ENCODE assay signal across 25 cellular contexts in the genomic region with DNA sequence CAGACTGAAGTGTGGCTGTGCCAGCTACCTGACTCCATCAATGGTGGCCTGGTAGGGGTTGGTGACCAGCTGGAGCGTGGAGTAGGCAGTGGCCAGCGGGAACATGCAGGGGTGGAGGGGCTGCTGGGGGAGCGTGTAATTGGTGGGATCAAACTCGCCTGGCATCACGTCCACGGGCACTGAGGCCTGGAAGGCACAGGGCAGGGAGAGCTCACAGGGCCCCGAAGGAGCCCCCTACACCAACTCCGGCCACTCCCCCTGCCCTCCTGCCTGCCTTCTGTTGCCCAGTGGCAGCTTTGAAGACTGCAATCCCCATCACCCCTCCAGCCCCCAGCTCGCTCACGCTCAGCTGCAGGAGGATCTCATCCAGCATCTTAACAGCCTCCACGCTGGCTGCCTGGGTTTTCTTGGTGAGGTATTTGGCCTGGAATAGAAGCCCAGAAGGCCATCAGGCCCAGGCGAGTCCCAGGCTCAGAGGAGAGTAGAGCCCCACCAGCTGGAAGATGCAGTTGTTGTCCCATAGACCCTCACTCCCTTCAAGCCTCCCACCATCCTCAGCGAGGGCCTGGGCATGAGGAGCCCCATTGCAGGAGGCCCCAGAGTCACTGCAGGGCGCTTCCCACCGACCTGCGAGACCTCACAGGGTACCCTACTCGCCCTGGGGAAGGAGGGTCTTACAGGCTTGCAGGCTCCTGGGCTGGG. TPM values are rescaled to one million over a fixed set of nuclear protein-coding genes. Genes with fewer than 3 reads are reported as not detected.
"Had no signal": no experiment of that assay in that cellular context is flagged by ENCODE, and none has a peak within 500 bp of the region (broad histone marks: within the 10 kb centered on the region; RNA-seq: fewer than 3 reads in every experiment).

No MANE protein-coding gene starts in this region.

- H3K27ac Mint-ChIP-seq: activated CD4-positive, alpha-beta memory T cell treated with anti-CD3 and anti-CD28 coated beads for 36 hours; activated CD4-positive, alpha-beta T cell treated with anti-CD3 and anti-CD28 coated beads for 36 hours; activated naive CD4-positive, alpha-beta T cell treated with anti-CD3 and anti-CD28 coated beads for 36 hours; activated T-cell treated with anti-CD3 and anti-CD28 coated beads, Interleukin-2, amount 50 U/mL, for 24 hours; memory B cell; stimulated activated effector memory CD8-positive, alpha-beta T cell treated with anti-CD3 and anti-CD28 coated beads, Interleukin-12 subunit alpha, Interleukin-12 subunit beta, amount 100 ng/mL, for 72 hours; T-cell; WTC11 had no signal

- H3K4me3 Mint-ChIP-seq: activated CD4-positive, alpha-beta memory T cell treated with anti-CD3 and anti-CD28 coated beads for 36 hours; activated CD4-positive, alpha-beta T cell treated with anti-CD3 and anti-CD28 coated beads for 36 hours; activated naive CD4-positive, alpha-beta T cell treated with anti-CD3 and anti-CD28 coated beads for 36 hours; activated T-cell treated with anti-CD3 and anti-CD28 coated beads, Interleukin-2, amount 50 U/mL, for 24 hours; memory B cell; stimulated activated effector memory CD8-positive, alpha-beta T cell treated with anti-CD3 and anti-CD28 coated beads, Interleukin-12 subunit alpha, Interleukin-12 subunit beta, amount 100 ng/mL, for 72 hours; T-cell; WTC11 had no signal

- ATAC-seq: activated CD4-positive, alpha-beta T cell treated with anti-CD3 and anti-CD28 coated beads for 36 hours; left lung; mucosa of descending colon; naive thymus-derived CD4-positive, alpha-beta T cell; sciatic nerve; stimulated activated effector memory CD8-positive, alpha-beta T cell treated with anti-CD3 and anti-CD28 coated beads, Interleukin-12 subunit alpha, Interleukin-12 subunit beta, amount 100 ng/mL, for 72 hours; T-cell; WTC11 had no signal

- DNase-seq: activated CD4-positive, alpha-beta memory T cell treated with anti-CD3 and anti-CD28 coated beads for 36 hours; activated CD4-positive, alpha-beta T cell treated with anti-CD3 and anti-CD28 coated beads for 36 hours; activated naive CD4-positive, alpha-beta T cell treated with anti-CD3 and anti-CD28 coated beads for 36 hours; activated T-cell treated with anti-CD3 and anti-CD28 coated beads, Interleukin-2, amount 50 U/mL, for 24 hours; anterior cingulate cortex; brain microvascular endothelial cell; erythroblast; foreskin melanocyte; left lung; mucosa of descending colon; naive thymus-derived CD4-positive, alpha-beta T cell; stimulated activated CD4-positive, alpha-beta T cell treated with anti-CD3 and anti-CD28 coated beads, Interleukin-4, amount 100 ng/mL, for 24 hours; stomach; T-cell had no signal

- FAIRE-seq: endometrium, keratinocyte had no signal

- H3K9me3 ChIP-seq: left lung, mucosa of descending colon, stomach, thoracic aorta had no signal

- H3K9ac ChIP-seq: parathyroid adenoma had no signal

- H3K27me3 Mint-ChIP-seq: activated CD4-positive, alpha-beta memory T cell treated with anti-CD3 and anti-CD28 coated beads for 36 hours; activated CD4-positive, alpha-beta T cell treated with anti-CD3 and anti-CD28 coated beads for 36 hours; activated T-cell treated with anti-CD3 and anti-CD28 coated beads, Interleukin-2, amount 50 U/mL, for 24 hours; memory B cell; naive thymus-derived CD4-positive, alpha-beta T cell; T-cell had no signal

- H3K27me3 ChIP-seq: brain microvascular endothelial cell, left lung, stomach had no signal

- H3K9me3 Mint-ChIP-seq: activated CD4-positive, alpha-beta memory T cell treated with anti-CD3 and anti-CD28 coated beads for 36 hours; activated naive CD4-positive, alpha-beta T cell treated with anti-CD3 and anti-CD28 coated beads for 36 hours; activated T-cell treated with anti-CD3 and anti-CD28 coated beads, Interleukin-2, amount 50 U/mL, for 24 hours; memory B cell; naive thymus-derived CD4-positive, alpha-beta T cell; stimulated activated effector memory CD8-positive, alpha-beta T cell treated with anti-CD3 and anti-CD28 coated beads, Interleukin-12 subunit alpha, Interleukin-12 subunit beta, amount 100 ng/mL, for 72 hours; T-cell; WTC11 had no signal

- H3K4me2 ChIP-seq: smooth muscle cell had no signal

- H3K4me3 ChIP-seq: coronary artery, left lung, mucosa of descending colon, smooth muscle cell, stomach, thoracic aorta had no signal

- H3K27ac ChIP-seq: brain microvascular endothelial cell, left lung, parathyroid adenoma, stomach, thoracic aorta had no signal

- H3K4me1 ChIP-seq: parathyroid adenoma had no signal

- H2AFZ ChIP-seq: parathyroid adenoma had no signal

RNA-seq across cellular contexts. Expression of a gene that starts 24.9 kb away (rescaled TPM):
- total RNA-seq: activated CD4-positive, alpha-beta memory T cell treated with anti-CD3 and anti-CD28 coated beads for 36 hours; activated CD4-positive, alpha-beta T cell treated with anti-CD3 and anti-CD28 coated beads for 36 hours; activated naive CD4-positive, alpha-beta T cell treated with anti-CD3 and anti-CD28 coated beads for 36 hours; naive thymus-derived CD4-positive, alpha-beta T cell; sciatic nerve; stomach; T-cell; thoracic aorta; ureter had no signal
- polyA plus RNA-seq: naive thymus-derived CD4-positive, alpha-beta T cell had no signal

RNA-seq across cellular contexts. Expression of a gene that starts 50.9 kb away (rescaled TPM):
- total RNA-seq: activated CD4-positive, alpha-beta T cell treated with anti-CD3 and anti-CD28 coated beads for 36 hours; smooth muscle cell had no signal
- polyA plus RNA-seq: keratinocyte; naive thymus-derived CD4-positive, alpha-beta T cell; smooth muscle cell had no signal
